20 cellular contexts compared by ENCODE assay signal in genomic region chr2:219428469-219428868, GRCh38. TPM values are rescaled to one million over a fixed set of nuclear protein-coding genes. Genes with fewer than 3 reads are reported as not detected.
"Had no signal": no experiment of that assay in that cellular context is flagged by ENCODE, and none has a peak within 500 bp of the region (broad histone marks: within the 10 kb centered on the region; RNA-seq: fewer than 3 reads in every experiment).

No MANE protein-coding gene starts in this region.

- H3K27ac Mint-ChIP-seq: activated naive CD4-positive, alpha-beta T cell treated with anti-CD3 and anti-CD28 coated beads for 36 hours; activated naive CD8-positive, alpha-beta T cell treated with anti-CD3 and anti-CD28 coated beads, Interleukin-2, amount 50 U/mL, for 24 hours; T-cell had no signal

- H3K27ac ChIP-seq: dorsolateral prefrontal cortex, parathyroid adenoma had no signal

- DNase-seq: activated CD4-positive, alpha-beta T cell treated with anti-CD3 and anti-CD28 coated beads, Interleukin-2, amount 50 U/mL, for 4 hours; activated CD4-positive, CD25-positive, alpha-beta regulatory T cell treated with anti-CD3 and anti-CD28 coated beads, Interleukin-2, amount 50 U/mL, for 72 hours; activated naive CD4-positive, alpha-beta T cell treated with anti-CD3 and anti-CD28 coated beads for 36 hours; activated naive CD8-positive, alpha-beta T cell treated with anti-CD3 and anti-CD28 coated beads, Interleukin-2, amount 50 U/mL, for 24 hours; activated T-cell treated with anti-CD3 and anti-CD28 coated beads for 4 hours; naive B cell; stimulated activated CD4-positive, alpha-beta T cell treated with anti-CD3 and anti-CD28 coated beads, Interleukin-4, amount 100 ng/mL, for 4 hours; stimulated activated CD8-positive, alpha-beta memory T cell treated with anti-CD3 and anti-CD28 coated beads, Interleukin-4, amount 100 ng/mL, for 48 hours; stimulated activated naive CD8-positive, alpha-beta T cell treated with anti-CD3 and anti-CD28 coated beads, Interleukin-15, Interleukin-2, amounts not matched to agents 100 U/mL and 50 U/mL, for 24 hours; T-cell; T-helper 9 cell had no signal

- H3K9me3 Mint-ChIP-seq: activated naive CD4-positive, alpha-beta T cell treated with anti-CD3 and anti-CD28 coated beads for 36 hours; activated naive CD8-positive, alpha-beta T cell treated with anti-CD3 and anti-CD28 coated beads, Interleukin-2, amount 50 U/mL, for 24 hours; activated T-helper 17 cell treated with anti-CD3 and anti-CD28 coated beads, Interleukin-2, amount 50 U/mL, for 72 hours; endodermal cell; mesothelial cell of epicardium; T-cell had no signal

- H3K4me1 Mint-ChIP-seq: activated naive CD8-positive, alpha-beta T cell treated with anti-CD3 and anti-CD28 coated beads, Interleukin-2, amount 50 U/mL, for 24 hours; activated T-helper 17 cell treated with anti-CD3 and anti-CD28 coated beads, Interleukin-2, amount 50 U/mL, for 72 hours; naive B cell; T-cell had no signal

- ATAC-seq: activated naive CD8-positive, alpha-beta T cell treated with anti-CD3 and anti-CD28 coated beads, Interleukin-2, amount 50 U/mL, for 24 hours; activated T-helper 17 cell treated with anti-CD3 and anti-CD28 coated beads, Interleukin-2, amount 50 U/mL, for 72 hours; stimulated activated naive CD8-positive, alpha-beta T cell treated with anti-CD3 and anti-CD28 coated beads, Interleukin-15, Interleukin-2, amounts not matched to agents 100 U/mL and 50 U/mL, for 24 hours; T-cell had no signal

- H3K36me3 Mint-ChIP-seq: mesothelial cell of epicardium, naive B cell, T-cell had no signal

- H3K4me3 Mint-ChIP-seq: activated naive CD4-positive, alpha-beta T cell treated with anti-CD3 and anti-CD28 coated beads for 36 hours; activated naive CD8-positive, alpha-beta T cell treated with anti-CD3 and anti-CD28 coated beads, Interleukin-2, amount 50 U/mL, for 24 hours; activated T-helper 17 cell treated with anti-CD3 and anti-CD28 coated beads, Interleukin-2, amount 50 U/mL, for 72 hours; endodermal cell; mesothelial cell of epicardium; T-cell had no signal

- H3K4me3 ChIP-seq: dorsolateral prefrontal cortex, lung, smooth muscle cell had no signal

RNA-seq across cellular contexts. Expression of gene DES, which starts 10.3 kb away (rescaled TPM):
- total RNA-seq: activated naive CD4-positive, alpha-beta T cell treated with anti-CD3 and anti-CD28 coated beads for 36 hours; activated T-helper 17 cell treated with anti-CD3 and anti-CD28 coated beads, Interleukin-2, amount 50 U/mL, for 72 hours; epithelial cell of proximal tubule; SK-MEL-5 had no signal
